21 cellular contexts compared by ENCODE assay signal in genomic region chr10:31623466-31623865, GRCh38.
DNase-seq lines count a peak whose midpoint lies in the region; ATAC-seq, FAIRE-seq and TF ChIP-seq lines count a peak whose summit lies in the region.
"Had no signal": no experiment of that assay in that cellular context is flagged by ENCODE, and none has a peak within 500 bp of the region (broad histone marks: within the 10 kb centered on the region; RNA-seq: fewer than 3 reads in every experiment).

No MANE protein-coding gene starts in this region.

- no peaks in the 10 kb centered on the region for H4K20me1 ChIP-seq in astrocyte (ENCODE audit: insufficient read depth, low read length)

- H3K4me2 ChIP-seq in astrocyte (ENCODE audit: low read length): no peak overlapping the region

- 36 to 49% methylated on average over 3 of the region's 3 CpGs for WGBS in heart right ventricle, 2 donors
- WGBS in sigmoid colon, 2 donors: 83 to 86% methylated on average over 3 of the region's 3 CpGs

- no peak for TF ChIP-seq POLR2A in sigmoid colon (IDR thresholded peaks at IDR 0.05)

- H3K36me3 Mint-ChIP-seq in astrocyte (ENCODE audit: low read depth, unreplicated experiment): peaks cover 1% of the 10 kb centered on the region

- H3K27ac Mint-ChIP-seq in astrocyte (ENCODE audit: unreplicated experiment): no peak overlapping the region
- H3K27ac Mint-ChIP-seq: activated naive CD4-positive, alpha-beta T cell treated with anti-CD3 and anti-CD28 coated beads for 36 hours; endodermal cell; progenitor cell of endocrine pancreas had no signal

- H3K79me2 ChIP-seq in astrocyte (ENCODE audit: insufficient read depth, low read length): no peaks in the 10 kb centered on the region

- H3K4me3 ChIP-seq in astrocyte (ENCODE audit: insufficient read depth, low read depth, low read length): no peak overlapping the region
- no peak overlapping the region for H3K4me3 ChIP-seq in heart right ventricle
- no peak overlapping the region for H3K4me3 ChIP-seq in sigmoid colon
- H3K4me3 ChIP-seq: breast epithelium had no signal

- H3K4me1 Mint-ChIP-seq in astrocyte (ENCODE audit: low read depth, unreplicated experiment): peaks cover 15% of the 10 kb centered on the region

- peak in 5 of 8 donors; percentile 40 to 69 (median 59) for ATAC-seq in heart right ventricle
- no peak for ATAC-seq in HG03139 (IDR thresholded peaks at IDR 0.05; ENCODE audit: unreplicated experiment)
- ATAC-seq: activated CD4-positive, CD25-positive, alpha-beta regulatory T cell treated with anti-CD3 and anti-CD28 coated beads, Interleukin-2, amount 50 U/mL, for 24 hours had no signal

- intact Hi-C loops in heart right ventricle (cut with DNase I) (loop anchor here in 3 of 10 donors (10.0 kb wide), 3 partner anchors 71 to 299 kb away; no protein-coding TSS in a partner anchor), sigmoid colon (cut with DNase I) (no loop called here)

- H3K9ac ChIP-seq in astrocyte (ENCODE audit: low read length): no peak overlapping the region

- no peak overlapping the region for H2AFZ ChIP-seq in astrocyte (ENCODE audit: low read depth, low read length)

- H3K9me3 ChIP-seq in astrocyte (ENCODE audit: insufficient read depth, low read depth, low read length): peaks cover 4% of the 10 kb centered on the region
- H3K9me3 ChIP-seq in heart right ventricle: peaks cover 0 to 31% (median 7%) of the 10 kb centered on the region in 11 donors
- peaks cover 0 to 7% (median 3%) of the 10 kb centered on the region in 4 donors for H3K9me3 ChIP-seq in sigmoid colon

- no peaks in the 10 kb centered on the region for H3K27me3 Mint-ChIP-seq in astrocyte (ENCODE audit: low read depth, unreplicated experiment)

- peak; percentile 50 to 82 (median 74) for TF ChIP-seq EP300 in sigmoid colon (IDR thresholded peaks at IDR 0.05)

- H3K4me3 Mint-ChIP-seq in astrocyte (ENCODE audit: unreplicated experiment): no peak overlapping the region
- H3K4me3 Mint-ChIP-seq: activated naive CD4-positive, alpha-beta T cell treated with anti-CD3 and anti-CD28 coated beads for 36 hours; endodermal cell had no signal

- FAIRE-seq in astrocyte (lab: Jason Lieb, UNC) (peak; percentile 65), GM19239 (lab: Jason Lieb, UNC) (no peak)
- FAIRE-seq: H1 had no signal

- H3K9me3 Mint-ChIP-seq in astrocyte (ENCODE audit: unreplicated experiment): peaks cover 2% of the 10 kb centered on the region

- peak; percentile 72 for DNase-seq in AG20443 (ENCODE audit: low spot score)
- DNase-seq in astrocyte (ENCODE audit: low read depth): no peak
- DNase-seq in heart right ventricle: no peak
- peak; percentile 81 for DNase-seq in sigmoid colon
- DNase-seq in GM19239 (ENCODE audit: insufficient read length, low spot score): no peak
- no peak for DNase-seq in cerebellar cortex (ENCODE audit: low spot score)
- DNase-seq in NCI-H2196 treated with DMSO at 0.1 percent for 48 hours (lab: John Stamatoyannopoulos, UW; ENCODE audit: unreplicated experiment): no peak
- DNase-seq: activated CD8-positive, alpha-beta memory T cell treated with anti-CD3 and anti-CD28 coated beads, Interleukin-2, amount 50 U/mL, for 4 hours; activated naive CD4-positive, alpha-beta T cell treated with anti-CD3 and anti-CD28 coated beads for 36 hours; endodermal cell; KG1; NCI-H1417; NCI-H446; OCI-M1; stimulated activated CD4-positive, alpha-beta T cell treated with anti-CD3 and anti-CD28 coated beads, Interleukin-2, amount 100 ng/mL, for 24 hours; stimulated activated CD8-positive, alpha-beta memory T cell treated with anti-CD3 and anti-CD28 coated beads, Interleukin-4, amount 100 ng/mL, for 48 hours had no signal

- TF ChIP-seq CTCF in astrocyte (IDR thresholded peaks at IDR 0.05; ENCODE audit: insufficient read depth, low read depth, low read length) (no peak), heart right ventricle (IDR thresholded peaks at IDR 0.05) (no peak), sigmoid colon (IDR thresholded peaks at IDR 0.05) (no peak)

- H3K4me1 ChIP-seq in astrocyte (ENCODE audit: insufficient read depth, low read length): peaks cover 20% of the 10 kb centered on the region
- peaks cover 8 to 53% (median 30%) of the 10 kb centered on the region in 9 donors for H3K4me1 ChIP-seq in heart right ventricle
- H3K4me1 ChIP-seq in sigmoid colon: peaks cover 0 to 39% (median 33%) of the 10 kb centered on the region in 4 donors
- H3K4me1 ChIP-seq: breast epithelium had no signal

- H3K27ac ChIP-seq in astrocyte (ENCODE audit: low read depth, low read length): no peak overlapping the region
- peak overlapping the region in 9 of 10 donors; percentile 0 to 73 (median 64) for H3K27ac ChIP-seq in heart right ventricle
- H3K27ac ChIP-seq in sigmoid colon: peak overlapping the region; percentile 47 to 78 (median 66)
- H3K27ac ChIP-seq: breast epithelium had no signal

- no peaks in the 10 kb centered on the region for H3K36me3 ChIP-seq in astrocyte (ENCODE audit: insufficient read depth, low read length)
- no peaks in the 10 kb centered on the region for H3K36me3 ChIP-seq in heart right ventricle
- no peaks in the 10 kb centered on the region for H3K36me3 ChIP-seq in sigmoid colon
- H3K36me3 ChIP-seq: breast epithelium had no signal

- no peaks in the 10 kb centered on the region for H3K27me3 ChIP-seq in astrocyte (ENCODE audit: insufficient read depth, low read length)
- no peaks in the 10 kb centered on the region for H3K27me3 ChIP-seq in heart right ventricle
- no peaks in the 10 kb centered on the region for H3K27me3 ChIP-seq in sigmoid colon
- H3K27me3 ChIP-seq: breast epithelium had no signal

Comparison
In these comparisons a context has a peak if more than half of its experiments do, and no peak if none do; other contexts are left out.
1. DNase-seq: peak in AG20443 (single experiment) and sigmoid colon (single experiment); none in astrocyte (single experiment), heart right ventricle (0 of 2), GM19239 (single experiment), cerebellar cortex (single experiment) and NCI-H2196 treated with DMSO at 0.1 percent for 48 hours (single experiment).